Comparison of ENCODE assay signal across 16 cellular contexts in genomic region chr5:178286226-178287090, GRCh38. TPM values are rescaled to one million over a fixed set of nuclear protein-coding genes. Genes with fewer than 3 reads are reported as not detected.
A peak's percentile ranks its signal among the peaks of the same experiment; 100 is the strongest.
DNase-seq lines count a peak whose midpoint lies in the region; ATAC-seq, FAIRE-seq and TF ChIP-seq lines count a peak whose summit lies in the region.
"Had no signal": no experiment of that assay in that cellular context is flagged by ENCODE, and none has a peak within 500 bp of the region (broad histone marks: within the 10 kb centered on the region; RNA-seq: fewer than 3 reads in every experiment).

No MANE protein-coding gene starts in this region.

- no peak overlapping the region for H3K4me3 ChIP-seq in H1 (ENCODE audit: extremely low read depth in 1 of 4, insufficient read depth in 2 of 4, low read depth in 3 of 4, low read length in 4 of 4)
- H3K4me3 ChIP-seq in spleen = no peak overlapping the region
- no peak overlapping the region for H3K4me3 ChIP-seq in gastroesophageal sphincter
- H3K4me3 ChIP-seq: HAP-1 had no signal

- peak overlapping the region; percentile 40; the same call in 1 of the 2 replicates for H4K8ac ChIP-seq in H1 (ENCODE audit: extremely low read depth, insufficient read depth, low read length)

- peaks cover 0 to 4% of the 10 kb centered on the region in 2 experiments; a peak in 1 of 4 replicates for H3K9me3 ChIP-seq in H1 (ENCODE audit: insufficient read depth in 2 of 2, low read depth in 1 of 2, low read length in 1 of 2)
- peaks cover 5 to 17% (median 14%) of the 10 kb centered on the region in 8 donors for H3K9me3 ChIP-seq in spleen
- H3K9me3 ChIP-seq in gastroesophageal sphincter = peaks cover 0 to 8% (median 2%) of the 10 kb centered on the region in 3 donors

- H3K9ac ChIP-seq in H1 (replicated peaks in 1 of 4; ENCODE audit: extremely low read depth in 1 of 4, low read depth in 3 of 4, low read length in 3 of 4) = no peak overlapping the region

- no peak overlapping the region for H3K4me3 Mint-ChIP-seq in T-cell
- H3K4me3 Mint-ChIP-seq: CD8-positive, alpha-beta T cell had no signal

- no peak overlapping the region for H2BK20ac ChIP-seq in H1 (ENCODE audit: low read length)

- no peak for FAIRE-seq in H1 (lab: Jason Lieb, UNC)

- H3K23me2 ChIP-seq in H1 (ENCODE audit: low read depth, low read length) = no peaks in the 10 kb centered on the region

- H3K27me3 ChIP-seq in H1 (replicated peaks in 1 of 4; ENCODE audit: control insufficient read depth in 3 of 4, extremely low read depth in 1 of 4, insufficient read depth in 3 of 4, low read length in 3 of 4) (no peaks in the 10 kb centered on the region; a peak in 1 of 7 replicates), spleen (replicated peaks in 1 of 7) (peaks cover 0 to 37% (median 0%) of the 10 kb centered on the region in 7 donors), gastroesophageal sphincter (peaks cover 13% of the 10 kb centered on the region)
- H3K27me3 ChIP-seq: BE2C had no signal

- peak; percentile 29 for DNase-seq in NCI-H748 (lab: John Stamatoyannopoulos, UW; ENCODE audit: unreplicated experiment)
- DNase-seq in NCI-H748 treated with DMSO at 0.1 percent for 48 hours (lab: John Stamatoyannopoulos, UW) = no peak
- peak; percentile 42 for DNase-seq in Daoy (ENCODE audit: low read depth)
- no peak for DNase-seq in H1 (ENCODE audit: low read depth in 1 of 2, low spot score in 2 of 2)
- DNase-seq in spleen = peak; percentile 58
- DNase-seq in NCI-H1436 (lab: John Stamatoyannopoulos, UW) = no peak
- DNase-seq in T-cell = no peak
- DNase-seq: CD8-positive, alpha-beta T cell; DMS53; KG1; NCI-H1105 treated with DMSO at 0.1 percent for 48 hours; NCI-H2029 treated with DMSO at 0.1 percent for 48 hours; NCI-H2171 treated with DMSO at 0.1 percent for 48 hours had no signal

- H2BK12ac ChIP-seq in H1 (ENCODE audit: low read depth, low read length) = no peak overlapping the region

- H3K14ac ChIP-seq in H1 (ENCODE audit: insufficient read length) = no peak overlapping the region

- TF ChIP-seq POLR2A in H1 (IDR thresholded peaks at IDR 0.05; ENCODE audit: control extremely low read depth in 1 of 2, low read depth in 2 of 2, low read length in 2 of 2) = no peak
- TF ChIP-seq POLR2A in spleen (IDR thresholded peaks at IDR 0.05) = no peak
- no peak for TF ChIP-seq POLR2A in gastroesophageal sphincter (IDR thresholded peaks at IDR 0.05)

- no peak for TF ChIP-seq CTCF in H1 (IDR thresholded peaks at IDR 0.05; ENCODE audit: control extremely low read depth in 1 of 3, insufficient read depth in 1 of 3, low read depth in 1 of 3, low read length in 3 of 3)
- TF ChIP-seq CTCF in spleen (IDR thresholded peaks at IDR 0.05 in 8 of 11, conservative IDR thresholded peaks at IDR 0.05 in 3 of 11) = no peak
- no peak for TF ChIP-seq CTCF in gastroesophageal sphincter (IDR thresholded peaks at IDR 0.05)

- H3K9me3 Mint-ChIP-seq in T-cell = peaks cover 6 to 12% (median 10%) of the 10 kb centered on the region in 3 donors

- no peak overlapping the region for H3K56ac ChIP-seq in H1 (replicated peaks; ENCODE audit: insufficient read length, low read depth, low read length)

- H3K27me3 Mint-ChIP-seq in T-cell = peaks cover 3 to 28% of the 10 kb centered on the region in 2 donors

- H3K4me2 ChIP-seq in H1 (ENCODE audit: insufficient read depth in 1 of 2, low read depth in 2 of 2, low read length in 2 of 2) = no peak overlapping the region

- H2BK120ac ChIP-seq in H1 (replicated peaks; ENCODE audit: low read depth, low read length) = no peak overlapping the region

- no peak overlapping the region for H3K4ac ChIP-seq in H1 (replicated peaks; ENCODE audit: insufficient read length, low read depth, low read length)

- H2BK5ac ChIP-seq in H1 (ENCODE audit: low read depth, low read length) = no peak overlapping the region

- H4K20me1 ChIP-seq in H1 (replicated peaks in 1 of 2; ENCODE audit: control insufficient read depth in 1 of 2, insufficient read depth in 2 of 2, low read length in 2 of 2) = no peaks in the 10 kb centered on the region

- no peaks in the 10 kb centered on the region for H3K79me1 ChIP-seq in H1 (ENCODE audit: low read depth, low read length)

- H3K79me2 ChIP-seq in H1 (ENCODE audit: control insufficient read depth in 1 of 2, insufficient read depth in 2 of 2, low read length in 2 of 2) = no peaks in the 10 kb centered on the region

- H3K36me3 ChIP-seq in H1 (ENCODE audit: control insufficient read depth in 2 of 4, insufficient read depth in 4 of 4, low read length in 3 of 4) = no peaks in the 10 kb centered on the region
- H3K36me3 ChIP-seq in spleen = no peaks in the 10 kb centered on the region
- no peaks in the 10 kb centered on the region for H3K36me3 ChIP-seq in gastroesophageal sphincter
- H3K36me3 ChIP-seq: BE2C, HAP-1 had no signal

- no peak overlapping the region for H3K27ac Mint-ChIP-seq in T-cell
- H3K27ac Mint-ChIP-seq: CD8-positive, alpha-beta T cell had no signal

- no peak overlapping the region for H3K27ac ChIP-seq in H1 (ENCODE audit: low read depth, low read length)
- H3K27ac ChIP-seq in spleen = peak overlapping the region in 1 of 8 donors; percentile 14
- no peak overlapping the region for H3K27ac ChIP-seq in gastroesophageal sphincter

- no peak overlapping the region for H3K18ac ChIP-seq in H1 (ENCODE audit: extremely low read depth, low read length)

- WGBS in H1 (ENCODE audit: extremely low coverage in 1 of 2, insufficient coverage in 1 of 2, insufficient read length in 1 of 2, insufficient replicate concordance in 2 of 2, low coverage in 1 of 2, low lambda C conversion rate in 2 of 2, missing lambda C conversion rate in 1 of 2), 2 experiments = 93% methylated on average over 26 of the region's 34 CpGs; no CpG with 5 or more reads in 1 of the 2 experiments
- 84 to 93% (median 87%) methylated on average over 29 to 34 of the region's 34 CpGs for WGBS in spleen, 5 donors
- 93% methylated on average over 3 of the region's 34 CpGs; no CpG with 5 or more reads in 1 of the 2 donors for WGBS in gastroesophageal sphincter (ENCODE audit: low coverage in 1 of 2), 2 donors

- ATAC-seq in gastroesophageal sphincter (no peak), T-cell (replicated peaks in 1 of 4) (no peak)
- ATAC-seq: CD8-positive, alpha-beta T cell had no signal

- no peak overlapping the region for H4K5ac ChIP-seq in H1 (ENCODE audit: insufficient read length, low read depth, low read length)

- no peaks in the 10 kb centered on the region for H3K4me1 Mint-ChIP-seq in T-cell

- no peak overlapping the region for H3K23ac ChIP-seq in H1 (ENCODE audit: insufficient read length)

- peaks cover 0 to 4% (median 0%) of the 10 kb centered on the region in 4 experiments; a peak in 1 of 7 replicates for H3K4me1 ChIP-seq in H1 (replicated peaks in 1 of 4; ENCODE audit: control insufficient read depth in 3 of 4, insufficient read depth in 4 of 4, low read length in 3 of 4)
- peaks cover 0 to 4% (median 0%) of the 10 kb centered on the region in 6 donors for H3K4me1 ChIP-seq in spleen
- H3K4me1 ChIP-seq in gastroesophageal sphincter = no peaks in the 10 kb centered on the region
- H3K4me1 ChIP-seq: BE2C, HAP-1 had no signal

- POLR2A ChIA-PET in H1 (lab: Charles Lee; ENCODE audit: partially characterized antibody) (interaction anchor here (1.2 kb wide), 1 partner anchor 16 kb away, joined by 3 read pairs; no protein-coding TSS in a partner anchor), T-cell (lab: Charles Lee) (no interaction called here)

- H2BK15ac ChIP-seq in H1 (ENCODE audit: low read length) = no peak overlapping the region

- H2AK5ac ChIP-seq in H1 (ENCODE audit: low read depth, low read length) = no peak overlapping the region

- no peak overlapping the region for H4K91ac ChIP-seq in H1 (replicated peaks; ENCODE audit: insufficient read length, low read length)

- H2AFZ ChIP-seq in H1 (ENCODE audit: low read length) = no peak overlapping the region

- CTCF ChIA-PET in H1 (lab: Charles Lee; ENCODE audit: partially characterized antibody) (interaction anchor here (0.7 to 10.0 kb wide), 14 partner anchors 10 to 338 kb away, joined by 3 to 131 read pairs (median 4); partner anchors contain the start of gene COL23A1), T-cell (lab: Charles Lee) (no interaction called here)

- intact Hi-C loops in spleen (cut with DNase I; ENCODE audit: low total_unique reads) = no loop called here

- H3K36me3 Mint-ChIP-seq in T-cell = no peaks in the 10 kb centered on the region
- H3K36me3 Mint-ChIP-seq: CD8-positive, alpha-beta T cell had no signal

- TF ChIP-seq EP300 in H1 (IDR thresholded peaks at IDR 0.05; ENCODE audit: borderline replicate concordance in 1 of 2, low read depth in 2 of 2, low read length in 2 of 2) = no peak
- TF ChIP-seq EP300 in gastroesophageal sphincter (IDR thresholded peaks at IDR 0.05) = no peak

- TF ChIP-seq RAD21 in H1 (IDR thresholded peaks at IDR 0.05 in 1 of 2, conservative IDR thresholded peaks at IDR 0.05 in 1 of 2; ENCODE audit: low read depth in 2 of 2, low read length in 2 of 2) = no peak

TF ChIP-seq in H1, 55 proteins besides CTCF, POLR2A, EP300 and RAD21 (continues in another document):
- TF ChIP-seq HDAC6 (IDR thresholded peaks at IDR 0.05; ENCODE audit: low read depth, low read length) (no peak), GTF2F1 (IDR thresholded peaks at IDR 0.05; ENCODE audit: borderline replicate concordance, low read depth, low read length) (no peak), CREB1 (IDR thresholded peaks at IDR 0.05) (no peak), USF2 (IDR thresholded peaks at IDR 0.05; ENCODE audit: low read length) (no peak), RXRA (IDR thresholded peaks at IDR 0.05; ENCODE audit: insufficient read depth, low read depth, low read length) (no peak)

RNA-seq across cellular contexts. Expression of gene PHYKPL, which starts 53.9 kb away (rescaled TPM):
- 12.3 and 14.1 TPM in 2 replicates for total RNA-seq in Daoy (2014; rRNA removed; shearing (Covaris generic))
- total RNA-seq in H1 (2021; fragmentation: NEBNext Ultra II Directional; extraction: Animal tissue kit (Norgen Biotek cat#: 25700)) = 29.5 and 32.1 TPM in 2 replicates
- polyA plus RNA-seq in H1 (2011; rRNA removed) = 25.1 and 33.4 TPM in 2 replicates
- polyA plus RNA-seq in H1 (2011; cell fraction: cytosol; rRNA removed) = 35.7 TPM
- polyA plus RNA-seq in H1 (2011; cell fraction: nucleus; rRNA removed) = 106 TPM
- 22.0 to 26.7 TPM (median 22.5 TPM) in 4 replicates for polyA plus RNA-seq in H1 (2012, experiment 1 of 2)
- 9.1 TPM for polyA plus RNA-seq in H1 (2012, experiment 2 of 2)
- polyA plus RNA-seq in H1 (2013, experiment 1 of 2) = 10.9 TPM
- 7.7 TPM for polyA plus RNA-seq in H1 (2013, experiment 2 of 2)
- polyA minus RNA-seq in H1 (2011; rRNA and poly(A)+ RNA removed) = 44.1 and 62.2 TPM in 2 replicates
- 25.1 TPM for polyA minus RNA-seq in H1 (2011; cell fraction: cytosol; rRNA and poly(A)+ RNA removed)
- 91.2 TPM for polyA minus RNA-seq in H1 (2011; cell fraction: nucleus; rRNA and poly(A)+ RNA removed)
- 100 to 1,000 TPM in 6 of 7 donors, 10 to 100 TPM in 1; 91.8 to 209 (median 132) TPM for total RNA-seq in spleen
- 10 to 100 TPM; 46.9 to 82.7 (median 74.5) TPM for polyA plus RNA-seq in spleen
- total RNA-seq in gastroesophageal sphincter = 10 to 100 TPM; 37.3 to 51.2 (median 41.6) TPM
- total RNA-seq in T-cell = 100 to 1,000 TPM; 135 to 208 (median 193) TPM

Comparison
In these comparisons a context has a peak if more than half of its experiments do, and no peak if none do; other contexts are left out.
1. DNase-seq: peak in NCI-H748 (single experiment), Daoy (single experiment) and spleen (single experiment); none in NCI-H748 treated with DMSO at 0.1 percent for 48 hours (single experiment), H1 (0 of 2), NCI-H1436 (single experiment) and T-cell (0 of 34).